In the genomic region with DNA sequence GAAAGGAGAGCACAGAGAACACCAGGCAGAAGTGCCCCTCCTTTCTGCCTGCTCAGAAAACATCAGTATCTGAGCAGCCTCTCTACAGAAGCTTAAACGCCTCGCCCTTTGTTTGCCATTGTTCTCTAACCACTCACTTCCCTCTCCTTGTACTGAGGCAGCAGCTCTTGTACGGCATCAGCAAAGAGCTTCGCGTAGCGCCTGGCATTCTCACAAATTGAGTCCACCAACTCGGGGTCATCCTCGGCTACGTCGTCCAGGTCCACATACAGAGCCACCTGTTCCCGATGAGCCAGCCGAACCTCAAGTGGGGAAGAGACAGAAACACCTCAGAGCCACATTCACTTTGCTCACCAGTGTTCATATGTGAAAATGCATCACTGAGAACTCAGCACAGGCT, we compare ENCODE assay signal across 9 cellular contexts. TPM values are rescaled to one million over a fixed set of nuclear protein-coding genes. Genes with fewer than 3 reads are reported as not detected.
DNase-seq lines count a peak whose midpoint lies in the region; ATAC-seq, FAIRE-seq and TF ChIP-seq lines count a peak whose summit lies in the region.
"Had no signal": no experiment of that assay in that cellular context is flagged by ENCODE, and none has a peak within 500 bp of the region (broad histone marks: within the 10 kb centered on the region; RNA-seq: fewer than 3 reads in every experiment).

No MANE protein-coding gene starts in this region.

- no peak for TF ChIP-seq CTCF in heart right ventricle (IDR thresholded peaks at IDR 0.05)
- no peak for TF ChIP-seq CTCF in astrocyte (IDR thresholded peaks at IDR 0.05; ENCODE audit: insufficient read depth, low read depth, low read length)
- no peak for TF ChIP-seq CTCF in lower lobe of right lung (IDR thresholded peaks at IDR 0.05)
- no peak for TF ChIP-seq CTCF in upper lobe of right lung (IDR thresholded peaks at IDR 0.05)
- no peak for TF ChIP-seq CTCF in GM10266 (IDR thresholded peaks at IDR 0.05; ENCODE audit: control insufficient read depth, insufficient read depth, low read depth, missing control alignments)

- H3K27ac ChIP-seq in heart right ventricle = peak overlapping the region in 4 of 10 donors; percentile 93 to 97 (median 94)
- peak overlapping the region; percentile 84 for H3K27ac ChIP-seq in astrocyte (ENCODE audit: low read depth, low read length)
- no peak overlapping the region for H3K27ac ChIP-seq in lower lobe of right lung
- peak overlapping the region; percentile 76 for H3K27ac ChIP-seq in upper lobe of right lung

- no peak for FAIRE-seq in astrocyte (lab: Jason Lieb, UNC)

- H3K4me2 ChIP-seq in astrocyte (ENCODE audit: low read length) = peak overlapping the region; percentile 93

- peaks cover 3 to 32% (median 27%) of the 10 kb centered on the region in 9 donors for H3K4me1 ChIP-seq in heart right ventricle
- peaks cover 24% of the 10 kb centered on the region for H3K4me1 ChIP-seq in astrocyte (ENCODE audit: insufficient read depth, low read length)
- H3K4me1 ChIP-seq in lower lobe of right lung = peaks cover 24% of the 10 kb centered on the region
- H3K4me1 ChIP-seq in upper lobe of right lung = peaks cover 25% of the 10 kb centered on the region

- no peaks in the 10 kb centered on the region for H3K9me3 ChIP-seq in heart right ventricle
- no peaks in the 10 kb centered on the region for H3K9me3 ChIP-seq in astrocyte (ENCODE audit: insufficient read depth, low read depth, low read length)
- H3K9me3 ChIP-seq in lower lobe of right lung = no peaks in the 10 kb centered on the region
- no peaks in the 10 kb centered on the region for H3K9me3 ChIP-seq in upper lobe of right lung

- H3K79me2 ChIP-seq in astrocyte (ENCODE audit: insufficient read depth, low read length) = peaks cover 64% of the 10 kb centered on the region

- peak overlapping the region; percentile 57 to 89 (median 78) for H3K4me3 ChIP-seq in heart right ventricle
- H3K4me3 ChIP-seq in astrocyte (ENCODE audit: insufficient read depth, low read depth, low read length) = peak overlapping the region; percentile 69
- peak overlapping the region; percentile 97 for H3K4me3 ChIP-seq in lower lobe of right lung
- peak overlapping the region; percentile 97 for H3K4me3 ChIP-seq in upper lobe of right lung

- peak overlapping the region; percentile 91 for H3K27ac Mint-ChIP-seq in astrocyte (ENCODE audit: unreplicated experiment)

- peaks cover 22% of the 10 kb centered on the region for H3K4me1 Mint-ChIP-seq in astrocyte (ENCODE audit: low read depth, unreplicated experiment)

- H3K4me3 Mint-ChIP-seq in astrocyte (ENCODE audit: unreplicated experiment) = peak overlapping the region; percentile 93

- H2AFZ ChIP-seq in astrocyte (ENCODE audit: low read depth, low read length) = no peak overlapping the region

- peaks cover 27% of the 10 kb centered on the region for H3K36me3 Mint-ChIP-seq in astrocyte (ENCODE audit: low read depth, unreplicated experiment)

- intact Hi-C loops in heart right ventricle (cut with DNase I) = no loop called here
- intact Hi-C loops in Right ventricle myocardium inferior (cut with DNase I) = no loop called here
- intact Hi-C loops in lower lobe of right lung (cut with DNase I) = no loop called here
- intact Hi-C loops in upper lobe of right lung (cut with DNase I) = no loop called here

- peaks cover 32% of the 10 kb centered on the region for H4K20me1 ChIP-seq in astrocyte (ENCODE audit: insufficient read depth, low read length)

- no peaks in the 10 kb centered on the region for H3K27me3 Mint-ChIP-seq in astrocyte (ENCODE audit: low read depth, unreplicated experiment)

- DNase-seq in heart right ventricle (no peak), Right ventricle myocardium inferior (ENCODE audit: missing footprints) (no peak), astrocyte (ENCODE audit: low read depth) (no peak), lower lobe of right lung (no peak), upper lobe of right lung (no peak), NOMO-1 (lab: John Stamatoyannopoulos, UW; ENCODE audit: unreplicated experiment in 2 of 2) (no peak), SIG-M5 (lab: John Stamatoyannopoulos, UW) (no peak), GM10266 (ENCODE audit: extremely low spot score) (no peak)
- DNase-seq: GDM1 had no signal

- ATAC-seq in heart right ventricle (no peak), Right ventricle myocardium inferior (no peak), lower lobe of right lung (no peak), upper lobe of right lung (no peak)

- no peaks in the 10 kb centered on the region for H3K27me3 ChIP-seq in heart right ventricle
- H3K27me3 ChIP-seq in astrocyte (ENCODE audit: insufficient read depth, low read length) = no peaks in the 10 kb centered on the region
- H3K27me3 ChIP-seq in lower lobe of right lung (ENCODE audit: low read depth) = no peaks in the 10 kb centered on the region
- H3K27me3 ChIP-seq in upper lobe of right lung = no peaks in the 10 kb centered on the region

- 67% methylated on average over 12 of the region's 12 CpGs for WGBS in heart right ventricle, 2 donors

- H3K9ac ChIP-seq in astrocyte (ENCODE audit: low read length) = peak overlapping the region; percentile 91

- H3K36me3 ChIP-seq in heart right ventricle = peaks cover 0 to 69% (median 48%) of the 10 kb centered on the region in 9 donors
- H3K36me3 ChIP-seq in astrocyte (ENCODE audit: insufficient read depth, low read length) = peaks cover 41% of the 10 kb centered on the region
- peaks cover 68% of the 10 kb centered on the region for H3K36me3 ChIP-seq in lower lobe of right lung
- H3K36me3 ChIP-seq in upper lobe of right lung = peaks cover 61% of the 10 kb centered on the region

- H3K9me3 Mint-ChIP-seq in astrocyte (ENCODE audit: unreplicated experiment) = no peaks in the 10 kb centered on the region

RNA-seq across cellular contexts. Expression of a gene that starts 1.7 kb away (rescaled TPM):
- total RNA-seq in heart right ventricle = 10 to 100 TPM; 11.6 to 30.4 (median 15.5) TPM
- polyA plus RNA-seq in heart right ventricle = 10 to 100 TPM; 22.7 to 25.1 TPM
- 25.4 TPM for total RNA-seq in Right ventricle myocardium inferior
- total RNA-seq in astrocyte = 39.7 and 55.2 TPM in 2 replicates
- 48.0 TPM for total RNA-seq in lower lobe of right lung
- 48.7 TPM for total RNA-seq in upper lobe of right lung

RNA-seq across cellular contexts. Expression of a gene that starts 2.0 kb away (rescaled TPM):
- total RNA-seq in heart right ventricle (10 to 100 TPM in 9 of 10 donors, 1 to 10 TPM in 1; 8.4 to 14.4 (median 11.0) TPM), Right ventricle myocardium inferior (10.1 TPM), astrocyte (14.7 and 15.5 TPM in 2 replicates), lower lobe of right lung (16.5 TPM), upper lobe of right lung (16.8 TPM)
- polyA plus RNA-seq in heart right ventricle = 10 to 100 TPM; 15.9 to 20.6 TPM

RNA-seq across cellular contexts. Expression of a gene that starts 10.7 kb away (rescaled TPM):
- total RNA-seq in heart right ventricle (100 to 1,000 TPM; 106 to 130 (median 113) TPM), Right ventricle myocardium inferior (117 TPM), astrocyte (87.9 and 95.3 TPM in 2 replicates), lower lobe of right lung (70.6 TPM), upper lobe of right lung (69.5 TPM)
- 100 to 1,000 TPM; 121 to 135 TPM for polyA plus RNA-seq in heart right ventricle

RNA-seq across cellular contexts. Expression of a gene that starts 17.9 kb away (rescaled TPM):
- 10 to 100 TPM; 14.1 to 17.8 (median 15.3) TPM for total RNA-seq in heart right ventricle
- polyA plus RNA-seq in heart right ventricle = 10 to 100 TPM in 1 of 2 donors, 1 to 10 TPM in 1; 9.0 to 17.7 TPM
- total RNA-seq in Right ventricle myocardium inferior = 14.6 TPM
- 24.0 TPM in 2 replicates for total RNA-seq in astrocyte
- total RNA-seq in lower lobe of right lung = 23.0 TPM
- 22.4 TPM for total RNA-seq in upper lobe of right lung

RNA-seq across cellular contexts. Expression of a gene that starts 19.7 kb away (rescaled TPM):
- total RNA-seq in heart right ventricle = 10 to 100 TPM; 28.0 to 43.3 (median 31.0) TPM
- polyA plus RNA-seq in heart right ventricle = 10 to 100 TPM; 23.5 to 33.6 TPM
- 29.3 TPM for total RNA-seq in Right ventricle myocardium inferior
- 35.7 and 47.0 TPM in 2 replicates for total RNA-seq in astrocyte
- 39.4 TPM for total RNA-seq in lower lobe of right lung
- total RNA-seq in upper lobe of right lung = 34.9 TPM
